In genomic region chr6:111788779-111789276, GRCh38 we compare ENCODE assay signal across 1 cellular context.
TF ChIP-seq lines count a peak whose summit lies in the region.

No MANE protein-coding gene starts in this region.

TF ChIP-seq in GM23338, 12 proteins besides CTCF, POLR2A, EP300 and RAD21 (continued from another document):
- TF ChIP-seq ZNF462 (CRISPR knock-in tag; IDR thresholded peaks at IDR 0.05): no peak
- no peak for TF ChIP-seq POLR2AphosphoS5 (IDR thresholded peaks at IDR 0.05; ENCODE audit: low read depth)
- no peak for TF ChIP-seq STAT1 (IDR thresholded peaks at IDR 0.05; ENCODE audit: unreplicated experiment)
